Comparison of ENCODE assay signal across 8 cellular contexts in genomic region chr11:16612801-16613400, GRCh38.
DNase-seq lines count a peak whose midpoint lies in the region; ATAC-seq and TF ChIP-seq lines count a peak whose summit lies in the region.

No MANE protein-coding gene starts in this region.

- ATAC-seq in GM18511 (IDR thresholded peaks at IDR 0.05; ENCODE audit: unreplicated experiment) = no peak
- no peak for ATAC-seq in GM21381 (IDR thresholded peaks at IDR 0.05; ENCODE audit: unreplicated experiment)
- ATAC-seq in HG03565 (IDR thresholded peaks at IDR 0.05; ENCODE audit: unreplicated experiment) = no peak

- H3K36me3 Mint-ChIP-seq in osteocyte (ENCODE audit: unreplicated experiment) = no peaks in the 10 kb centered on the region

- H3K4me3 Mint-ChIP-seq in osteocyte (ENCODE audit: unreplicated experiment) = peak overlapping the region; percentile 83

- H3K4me1 ChIP-seq in NT2/D1 (ENCODE audit: insufficient read depth, insufficient read length) (peaks cover 4% of the 10 kb centered on the region), esophagus squamous epithelium (peaks cover 0 to 26% (median 7%) of the 10 kb centered on the region in 3 donors)

- peaks cover 18% of the 10 kb centered on the region for H3K27me3 Mint-ChIP-seq in osteocyte (ENCODE audit: unreplicated experiment)

- TF ChIP-seq CTCF in esophagus squamous epithelium (IDR thresholded peaks at IDR 0.05) (no peak), osteocyte (IDR thresholded peaks at IDR 0.05) (no peak)

- 1 to 5% methylated on average over 16 to 19 of the region's 19 CpGs for WGBS in esophagus squamous epithelium, 2 donors

- H3K27ac ChIP-seq in esophagus squamous epithelium = peak overlapping the region in 1 of 4 donors; percentile 18

- H3K27ac Mint-ChIP-seq in osteocyte (ENCODE audit: unreplicated experiment) = peak overlapping the region; percentile 60

- H3K9me3 ChIP-seq in NT2/D1 (ENCODE audit: insufficient read depth, low read length) (no peaks in the 10 kb centered on the region), esophagus squamous epithelium (peaks cover 0 to 4% (median 0%) of the 10 kb centered on the region in 3 donors)

- H3K4me3 ChIP-seq in NT2/D1 (ENCODE audit: insufficient read length, low read depth) (peak overlapping the region; percentile 43), esophagus squamous epithelium (peak overlapping the region; percentile 31 to 60 (median 52))

- H3K27me3 ChIP-seq in NT2/D1 (ENCODE audit: insufficient read depth, insufficient read length) = peaks cover 73% of the 10 kb centered on the region
- H3K27me3 ChIP-seq in esophagus squamous epithelium = peaks cover 4 to 97% (median 5%) of the 10 kb centered on the region in 4 donors

- peaks cover 23% of the 10 kb centered on the region for H3K4me1 Mint-ChIP-seq in osteocyte (ENCODE audit: unreplicated experiment)

- TF ChIP-seq POLR2A in esophagus squamous epithelium (IDR thresholded peaks at IDR 0.05) = no peak

- no peak overlapping the region for H3K9ac ChIP-seq in NT2/D1 (ENCODE audit: insufficient read length, low read depth)

- H3K9me3 Mint-ChIP-seq in osteocyte (ENCODE audit: unreplicated experiment) = no peaks in the 10 kb centered on the region

- H3K36me3 ChIP-seq in NT2/D1 (ENCODE audit: insufficient read depth, insufficient read length, low read length) = no peaks in the 10 kb centered on the region
- no peaks in the 10 kb centered on the region for H3K36me3 ChIP-seq in esophagus squamous epithelium

- peak; percentile 28 for DNase-seq in DMS53 treated with DMSO at 0.1 percent for 48 hours (lab: John Stamatoyannopoulos, UW; ENCODE audit: unreplicated experiment)
- no peak for DNase-seq in NT2/D1 (ENCODE audit: low read depth, low spot score)
- DNase-seq in esophagus squamous epithelium (lab: John Stamatoyannopoulos, UW) = no peak
- no peak for DNase-seq in osteocyte (ENCODE audit: extremely low spot score, unreplicated experiment)
- no peak for DNase-seq in iPS-NIHi7 (ENCODE audit: extremely low spot score)

- intact Hi-C loops in esophagus squamous epithelium (cut with DNase I) = loop anchor here (10.0 kb wide), 1 partner anchor 1288 kb away; no protein-coding TSS in a partner anchor
